1 cellular context compared by ENCODE assay signal in the genomic region with DNA sequence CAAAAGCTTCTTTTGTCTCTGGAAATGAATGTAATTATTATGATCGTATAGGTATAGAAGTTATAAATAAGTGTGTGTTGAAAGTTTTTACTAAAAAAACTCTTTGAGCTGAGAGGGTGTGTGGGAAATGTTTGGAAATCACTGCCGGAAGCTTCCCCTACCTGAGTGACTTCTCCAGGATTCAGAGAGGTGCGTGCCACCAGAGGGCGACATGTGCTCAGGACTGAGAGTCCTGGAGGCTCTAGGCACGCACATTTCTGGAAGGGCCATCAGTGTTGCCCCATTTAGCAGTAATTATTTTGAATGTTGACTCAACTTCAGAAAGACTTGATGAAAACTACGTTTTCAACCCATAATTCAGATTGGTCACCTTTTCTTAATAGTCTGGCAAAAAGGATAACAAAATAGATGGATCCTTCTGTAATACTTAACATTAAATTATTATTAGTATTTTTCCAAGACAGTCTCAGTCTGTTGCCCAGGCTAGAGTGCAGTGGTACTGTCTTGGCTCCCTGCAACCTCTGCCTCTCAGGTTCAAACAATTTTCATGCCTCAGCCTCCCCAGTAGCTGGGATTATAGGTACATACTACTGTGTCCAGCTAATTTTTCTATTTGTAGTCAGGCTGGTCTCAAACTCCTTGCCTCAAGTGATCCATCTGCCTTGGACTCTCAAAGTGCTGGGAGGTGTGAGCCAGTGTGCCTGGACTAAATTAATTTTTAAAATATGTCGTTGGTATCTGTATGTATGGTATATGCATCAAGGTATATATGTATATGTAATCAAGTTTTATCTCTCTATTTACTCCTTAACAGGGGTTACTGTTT.
TF ChIP-seq lines count a peak whose summit lies in the region.

No MANE protein-coding gene starts in this region.

TF ChIP-seq in HepG2, 621 proteins besides CTCF, POLR2A, EP300 and RAD21 (continued from another document and continues in another):
- TF ChIP-seq, protein P1, sequence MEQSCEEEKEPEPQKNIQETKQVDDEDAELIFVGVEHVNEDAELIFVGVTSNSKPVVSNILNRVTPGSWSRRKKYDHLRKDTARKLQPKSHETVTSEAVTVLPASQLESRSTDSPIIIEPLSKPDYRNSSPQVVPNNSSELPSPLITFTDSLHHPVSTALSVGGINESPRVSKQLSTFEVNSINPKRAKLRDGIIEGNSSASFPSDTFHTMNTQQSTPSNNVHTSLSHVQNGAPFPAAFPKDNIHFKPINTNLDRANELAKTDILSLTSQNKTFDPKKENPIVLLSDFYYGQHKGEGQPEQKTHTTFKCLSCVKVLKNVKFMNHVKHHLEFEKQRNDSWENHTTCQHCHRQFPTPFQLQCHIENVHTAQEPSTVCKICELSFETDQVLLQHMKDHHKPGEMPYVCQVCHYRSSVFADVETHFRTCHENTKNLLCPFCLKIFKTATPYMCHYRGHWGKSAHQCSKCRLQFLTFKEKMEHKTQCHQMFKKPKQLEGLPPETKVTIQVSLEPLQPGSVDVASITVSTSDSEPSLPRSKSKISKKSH (CRISPR knock-in tag; IDR thresholded peaks at IDR 0.05; ENCODE audit: borderline replicate concordance) = no peak
- no peak for TF ChIP-seq ZNF710 (CRISPR knock-in tag; IDR thresholded peaks at IDR 0.05; ENCODE audit: borderline replicate concordance)
- TF ChIP-seq SRF (IDR thresholded peaks at IDR 0.05; ENCODE audit: low read depth, low read length) = no peak
- TF ChIP-seq SAP130 (CRISPR knock-in tag; IDR thresholded peaks at IDR 0.05; ENCODE audit: low read depth) = no peak
- TF ChIP-seq HNRNPL (IDR thresholded peaks at IDR 0.05; ENCODE audit: low read depth, low read length) = no peak
- TF ChIP-seq ZFP37 (CRISPR knock-in tag; IDR thresholded peaks at IDR 0.05; ENCODE audit: borderline replicate concordance) = no peak
- no peak for TF ChIP-seq TBX3 (IDR thresholded peaks at IDR 0.05; ENCODE audit: borderline replicate concordance)
- peak; percentile 46; the same call in 1 of the 2 replicates for TF ChIP-seq KAT8 (CRISPR knock-in tag; IDR thresholded peaks at IDR 0.05)
- TF ChIP-seq SKI (IDR thresholded peaks at IDR 0.05; ENCODE audit: partially characterized antibody) = no peak
- TF ChIP-seq ZSCAN29 (CRISPR knock-in tag; conservative IDR thresholded peaks at IDR 0.05) = no peak
- peak; percentile 28; the same call in 1 of the 2 replicates for TF ChIP-seq GATAD2A (CRISPR knock-in tag; IDR thresholded peaks at IDR 0.05)
- no peak for TF ChIP-seq TOE1 (CRISPR knock-in tag; IDR thresholded peaks at IDR 0.05)
- TF ChIP-seq U2AF1 (optimal IDR thresholded peaks at IDR 0.05; ENCODE audit: low read depth, low read length) = no peak
- peak; percentile 23; the same call in 1 of the 2 replicates for TF ChIP-seq FOXA3 (CRISPR knock-in tag; IDR thresholded peaks at IDR 0.05)
- peak; percentile 41; the same call in 1 of the 2 replicates for TF ChIP-seq ZNF232 (CRISPR knock-in tag; IDR thresholded peaks at IDR 0.05; ENCODE audit: borderline replicate concordance)
- TF ChIP-seq PATZ1 (CRISPR knock-in tag; IDR thresholded peaks at IDR 0.05) = 0 out of 2 replicates have a peak, but pooled peaks have one; percentile 25
- TF ChIP-seq, protein P2, sequence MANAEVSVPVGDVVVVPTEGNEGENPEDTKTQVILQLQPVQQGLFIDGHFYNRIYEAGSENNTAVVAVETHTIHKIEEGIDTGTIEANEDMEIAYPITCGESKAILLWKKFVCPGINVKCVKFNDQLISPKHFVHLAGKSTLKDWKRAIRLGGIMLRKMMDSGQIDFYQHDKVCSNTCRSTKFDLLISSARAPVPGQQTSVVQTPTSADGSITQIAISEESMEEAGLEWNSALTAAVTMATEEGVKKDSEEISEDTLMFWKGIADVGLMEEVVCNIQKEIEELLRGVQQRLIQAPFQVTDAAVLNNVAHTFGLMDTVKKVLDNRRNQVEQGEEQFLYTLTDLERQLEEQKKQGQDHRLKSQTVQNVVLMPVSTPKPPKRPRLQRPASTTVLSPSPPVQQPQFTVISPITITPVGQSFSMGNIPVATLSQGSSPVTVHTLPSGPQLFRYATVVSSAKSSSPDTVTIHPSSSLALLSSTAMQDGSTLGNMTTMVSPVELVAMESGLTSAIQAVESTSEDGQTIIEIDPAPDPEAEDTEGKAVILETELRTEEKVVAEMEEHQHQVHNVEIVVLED (CRISPR knock-in tag; IDR thresholded peaks at IDR 0.05; ENCODE audit: borderline replicate concordance) = no peak
- no peak for TF ChIP-seq XRCC5 (optimal IDR thresholded peaks at IDR 0.05; ENCODE audit: low read length)
- TF ChIP-seq ZNF160 (CRISPR knock-in tag; IDR thresholded peaks at IDR 0.05) = no peak
- TF ChIP-seq ZNF512B (CRISPR knock-in tag; IDR thresholded peaks at IDR 0.05; ENCODE audit: borderline replicate concordance) = no peak
- TF ChIP-seq ZNF790 (CRISPR knock-in tag; IDR thresholded peaks at IDR 0.05; ENCODE audit: borderline replicate concordance) = no peak
- TF ChIP-seq ZNF431 (CRISPR knock-in tag; IDR thresholded peaks at IDR 0.05; ENCODE audit: borderline replicate concordance, low read depth) = no peak
- no peak for TF ChIP-seq ZNF510 (CRISPR knock-in tag; IDR thresholded peaks at IDR 0.05; ENCODE audit: low read depth)
- TF ChIP-seq FOXK1 (CRISPR knock-in tag; IDR thresholded peaks at IDR 0.05; ENCODE audit: borderline replicate concordance, low read depth) = no peak
- no peak for TF ChIP-seq ZNF749 (CRISPR knock-in tag; IDR thresholded peaks at IDR 0.05; ENCODE audit: borderline replicate concordance)
- TF ChIP-seq FOXC1 (CRISPR knock-in tag; IDR thresholded peaks at IDR 0.05; ENCODE audit: borderline replicate concordance) = no peak
- TF ChIP-seq KIAA2018 (CRISPR knock-in tag; IDR thresholded peaks at IDR 0.05; ENCODE audit: borderline replicate concordance) = no peak
- 0 out of 2 replicates have a peak, but pooled peaks have one; percentile 13 for TF ChIP-seq NFE2L2 (IDR thresholded peaks at IDR 0.05; ENCODE audit: low read length)
- no peak for TF ChIP-seq GATAD1 (CRISPR knock-in tag; IDR thresholded peaks at IDR 0.05)
- peak; percentile 47; the same call in 1 of the 2 replicates for TF ChIP-seq SALL1 (CRISPR knock-in tag; IDR thresholded peaks at IDR 0.05)
- TF ChIP-seq RFX1 (IDR thresholded peaks at IDR 0.05) = no peak
- TF ChIP-seq MAFK (conservative IDR thresholded peaks at IDR 0.05 in 1 of 2, IDR thresholded peaks at IDR 0.05 in 1 of 2; ENCODE audit: low read length in 2 of 2) = no peak
- TF ChIP-seq ZNF598 (CRISPR knock-in tag; IDR thresholded peaks at IDR 0.05; ENCODE audit: borderline replicate concordance) = no peak
- TF ChIP-seq ZKSCAN8 (CRISPR knock-in tag; IDR thresholded peaks at IDR 0.05; ENCODE audit: borderline replicate concordance) = 0 out of 2 replicates have a peak, but pooled peaks have one; percentile 24
